Comparison of ENCODE assay signal across 29 cellular contexts in genomic region chr12:115891551-115891950, GRCh38.
DNase-seq lines count a peak whose midpoint lies in the region; ATAC-seq and TF ChIP-seq lines count a peak whose summit lies in the region.
"Had no signal": no experiment of that assay in that cellular context is flagged by ENCODE, and none has a peak within 500 bp of the region (broad histone marks: within the 10 kb centered on the region; RNA-seq: fewer than 3 reads in every experiment).

No MANE protein-coding gene starts in this region.

- POLR2A ChIA-PET in GM10248 (lab: Yijun Ruan, JAX): no interaction called here

- H3K4ac ChIP-seq in neuronal stem cell (ENCODE audit: low read length): no peak overlapping the region

- DNase-seq in ELF-1 (ENCODE audit: low read depth, low spot score): peak; percentile 94
- peak; percentile 59 for DNase-seq in SK-N-DZ (ENCODE audit: low spot score)
- DNase-seq in islet precursor cell: peak; percentile 94
- no peak for DNase-seq in neuronal stem cell (ENCODE audit: low spot score)
- DNase-seq in mucosa of gallbladder (ENCODE audit: low spot score): no peak
- DNase-seq in Peyer's patch: no peak
- no peak for DNase-seq in GM10248 (ENCODE audit: extremely low spot score)
- DNase-seq: 8988T; ACHN; BE2C; CD8-positive, alpha-beta memory T cell; DMS 273 treated with DMSO at 0.1 percent for 48 hours; DND-41; GM23248; Karpas-422; NCI-H1092 treated with DMSO at 0.1 percent for 48 hours; NCI-H1436; NCI-H187; NCI-H2081 treated with DMSO at 0.1 percent for 48 hours; NCI-H2171; NCI-H226; NCI-H510A; NCI-H69; OCI-M1; SIG-M5; SK-N-SH had no signal

- CTCF ChIA-PET in GM10248 (lab: Yijun Ruan, JAX): interaction anchor here (1.2 kb wide), 1 partner anchor 10 kb away, joined by 3 read pairs; no protein-coding TSS in a partner anchor

- H3K23ac ChIP-seq in neuronal stem cell (ENCODE audit: low read depth, low read length, poor library complexity): no peak overlapping the region

- TF ChIP-seq CTCF in Peyer's patch (IDR thresholded peaks at IDR 0.05): no peak
- no peak for TF ChIP-seq CTCF in GM10248 (IDR thresholded peaks at IDR 0.05; ENCODE audit: control extremely low read depth, extremely low read depth, low read depth, missing control alignments)

- H4K91ac ChIP-seq in neuronal stem cell (ENCODE audit: low read depth, low read length, poor library complexity): no peak overlapping the region

- H2BK15ac ChIP-seq in neuronal stem cell (ENCODE audit: low read length): no peak overlapping the region

- H3K4me1 ChIP-seq in neuronal stem cell (ENCODE audit: control insufficient read depth in 2 of 2, insufficient read depth in 1 of 2, low read depth in 1 of 2, low read length in 2 of 2): peaks cover 0 to 5% of the 10 kb centered on the region in 2 donors
- no peaks in the 10 kb centered on the region for H3K4me1 ChIP-seq in Peyer's patch
- H3K4me1 ChIP-seq: BE2C, HAP-1 had no signal

- WGBS in neuronal stem cell (ENCODE audit: extremely low coverage in 2 of 2, insufficient read length in 2 of 2, insufficient replicate concordance in 1 of 2), 2 donors: no CpG with 5 or more reads among the region's 4 CpGs

- H3K27me3 ChIP-seq in neuronal stem cell (ENCODE audit: control insufficient read depth in 3 of 3, insufficient read depth in 3 of 3, low read depth in 1 of 3, low read length in 3 of 3) (no peaks in the 10 kb centered on the region), Peyer's patch (no peaks in the 10 kb centered on the region)
- H3K27me3 ChIP-seq: BE2C had no signal

- H3K9me3 ChIP-seq in neuronal stem cell (replicated peaks in 1 of 2; ENCODE audit: control insufficient read depth in 2 of 2, insufficient read depth in 1 of 2, low read depth in 1 of 2, low read length in 2 of 2) (no peaks in the 10 kb centered on the region), Peyer's patch (no peaks in the 10 kb centered on the region)
- H3K9me3 ChIP-seq: BE2C, HAP-1, SK-N-SH had no signal

- H3K14ac ChIP-seq in neuronal stem cell (ENCODE audit: low read length): no peak overlapping the region

- H2AFZ ChIP-seq in neuronal stem cell (ENCODE audit: low read length): no peak overlapping the region
- H2AFZ ChIP-seq: GM23248 had no signal

- no peak overlapping the region for H2BK5ac ChIP-seq in neuronal stem cell (ENCODE audit: low read length)

- H2BK12ac ChIP-seq in neuronal stem cell (ENCODE audit: low read length): no peak overlapping the region

- H3K18ac ChIP-seq in neuronal stem cell (ENCODE audit: low read length): no peak overlapping the region

- no peak overlapping the region for H3K9ac ChIP-seq in neuronal stem cell (ENCODE audit: low read depth, low read length, poor library complexity)
- H3K9ac ChIP-seq: GM23248, SK-N-SH had no signal

- no peak overlapping the region for H2AK5ac ChIP-seq in neuronal stem cell (ENCODE audit: low read depth, low read length)

- H3K4me2 ChIP-seq in neuronal stem cell (ENCODE audit: insufficient read depth, low read length, poor library complexity, severe bottlenecking): no peak overlapping the region
- H3K4me2 ChIP-seq: SK-N-SH had no signal

- H2BK120ac ChIP-seq in neuronal stem cell (ENCODE audit: low read depth, low read length): no peak overlapping the region

- H3K36me3 ChIP-seq in neuronal stem cell (replicated peaks in 1 of 2; ENCODE audit: control insufficient read depth in 2 of 2, insufficient read depth in 2 of 2, low read length in 2 of 2): no peaks in the 10 kb centered on the region
- no peaks in the 10 kb centered on the region for H3K36me3 ChIP-seq in Peyer's patch
- H3K36me3 ChIP-seq: BE2C, HAP-1 had no signal

- H3K79me1 ChIP-seq in neuronal stem cell (ENCODE audit: low read depth, low read length): no peaks in the 10 kb centered on the region

- TF ChIP-seq POLR2A in Peyer's patch (IDR thresholded peaks at IDR 0.05): no peak

- ATAC-seq in HG02981 (IDR thresholded peaks at IDR 0.05; ENCODE audit: unreplicated experiment): no peak
- ATAC-seq: HepG2 had no signal

- H4K8ac ChIP-seq in neuronal stem cell (ENCODE audit: low read depth, low read length): no peak overlapping the region

- H3K27ac ChIP-seq in neuronal stem cell (replicated peaks; ENCODE audit: low read length): peak overlapping the region; percentile 37
- H3K27ac ChIP-seq in Peyer's patch: no peak overlapping the region
- H3K27ac ChIP-seq: GM23248 had no signal

- H3K4me3 ChIP-seq in neuronal stem cell (ENCODE audit: low read length in 2 of 2) (no peak overlapping the region), Peyer's patch (no peak overlapping the region)
- H3K4me3 ChIP-seq: GM23248, HAP-1 had no signal

Comparison
In these comparisons a context has a peak if more than half of its experiments do, and no peak if none do; other contexts are left out.
1. DNase-seq: peak in ELF-1 (single experiment), SK-N-DZ (single experiment) and islet precursor cell (single experiment); none in neuronal stem cell (single experiment), mucosa of gallbladder (single experiment), Peyer's patch (0 of 3) and GM10248 (single experiment).